Comparison of ENCODE assay signal across 1 cellular context in genomic region chr2:28445448-28446258, GRCh38.
TF ChIP-seq lines count a peak whose summit lies in the region.

No MANE protein-coding gene starts in this region.

TF ChIP-seq in SK-N-SH, 30 proteins besides CTCF, POLR2A, EP300 and RAD21 (continued from another document):
- TF ChIP-seq REST (IDR thresholded peaks at IDR 0.05; ENCODE audit: low read depth, low read length): 0 out of 2 replicates have a peak, but pooled peaks have one; percentile 63
- TF ChIP-seq, protein P1, sequence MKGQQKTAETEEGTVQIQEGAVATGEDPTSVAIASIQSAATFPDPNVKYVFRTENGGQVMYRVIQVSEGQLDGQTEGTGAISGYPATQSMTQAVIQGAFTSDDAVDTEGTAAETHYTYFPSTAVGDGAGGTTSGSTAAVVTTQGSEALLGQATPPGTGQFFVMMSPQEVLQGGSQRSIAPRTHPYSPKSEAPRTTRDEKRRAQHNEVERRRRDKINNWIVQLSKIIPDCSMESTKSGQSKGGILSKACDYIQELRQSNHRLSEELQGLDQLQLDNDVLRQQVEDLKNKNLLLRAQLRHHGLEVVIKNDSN (IDR thresholded peaks at IDR 0.05; ENCODE audit: borderline replicate concordance, low read depth): no peak
- TF ChIP-seq TEAD4 (IDR thresholded peaks at IDR 0.05; ENCODE audit: borderline replicate concordance, insufficient read depth): no peak
- TF ChIP-seq EZH2phosphoT487 (IDR thresholded peaks at IDR 0.05; ENCODE audit: borderline replicate concordance, low read depth): no peak
- TF ChIP-seq GABPA (IDR thresholded peaks at IDR 0.05; ENCODE audit: low read depth): no peak
- peak; percentile 100 for TF ChIP-seq FOSL2 (IDR thresholded peaks at IDR 0.05; ENCODE audit: borderline replicate concordance, low read depth)
- no peak for TF ChIP-seq MEF2A (IDR thresholded peaks at IDR 0.05; ENCODE audit: borderline replicate concordance, low read depth)
- no peak for TF ChIP-seq ELF1 (IDR thresholded peaks at IDR 0.05)
- TF ChIP-seq FOXJ3 (CRISPR knock-in tag; IDR thresholded peaks at IDR 0.05): no peak
- TF ChIP-seq RFX5 (IDR thresholded peaks at IDR 0.05; ENCODE audit: low read length): no peak
- peak; percentile 80 for TF ChIP-seq MAX (IDR thresholded peaks at IDR 0.05; ENCODE audit: low read depth)
- no peak for TF ChIP-seq IRF3 (IDR thresholded peaks at IDR 0.05; ENCODE audit: low read depth, low read length)
TF ChIP-seq in SK-N-SH: peak in this region for 10.
